ENCODE assay signal across 16 cellular contexts in the genomic region with DNA sequence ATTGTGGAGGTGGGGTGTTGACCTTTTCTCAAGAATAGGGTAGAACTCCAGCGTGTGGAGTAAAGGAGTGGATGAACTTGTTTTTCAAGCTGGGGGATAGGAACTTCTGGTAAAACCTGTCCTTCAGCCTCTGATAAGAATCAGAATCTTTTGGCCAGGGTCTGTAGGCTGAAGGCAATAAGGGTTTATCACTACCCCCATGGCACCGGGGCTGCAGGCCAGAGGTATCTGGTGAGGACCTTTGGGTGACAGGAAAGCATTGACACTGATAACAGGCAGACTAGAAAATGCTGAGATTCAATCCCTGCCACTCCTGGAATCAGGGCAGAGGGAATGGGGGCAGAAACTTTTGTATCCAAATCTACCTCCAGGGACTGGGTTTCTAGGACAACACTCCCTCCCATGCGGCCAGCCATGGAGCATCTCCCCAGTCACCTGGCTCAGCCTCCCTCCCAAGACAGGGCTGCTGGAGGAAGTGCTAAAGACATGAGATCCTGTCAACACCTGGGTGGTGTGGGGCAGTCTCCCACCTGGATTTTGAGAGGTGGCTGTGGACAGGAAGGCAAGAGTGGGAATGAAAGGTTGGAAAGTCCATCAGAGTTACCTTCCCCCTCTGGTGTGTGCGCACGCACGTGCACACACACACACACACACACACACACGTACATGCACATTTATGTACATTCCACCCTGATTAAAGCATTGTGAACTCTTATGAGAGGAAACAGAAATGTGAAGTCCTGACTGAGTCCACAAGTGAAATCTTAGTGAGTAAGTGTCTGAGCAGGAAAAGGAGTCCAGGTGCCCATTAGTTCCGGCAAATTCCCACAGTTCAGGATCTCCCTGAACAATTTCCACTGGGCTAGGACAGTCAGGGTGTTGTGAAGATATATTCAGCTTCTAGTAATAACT. TPM values are rescaled to one million over a fixed set of nuclear protein-coding genes. Genes with fewer than 3 reads are reported as not detected.
A peak's percentile ranks its signal among the peaks of the same experiment; 100 is the strongest.
DNase-seq lines count a peak whose midpoint lies in the region; ATAC-seq and TF ChIP-seq lines count a peak whose summit lies in the region.
"Had no signal": no experiment of that assay in that cellular context is flagged by ENCODE, and none has a peak within 500 bp of the region (broad histone marks: within the 10 kb centered on the region; RNA-seq: fewer than 3 reads in every experiment).

No MANE protein-coding gene starts in this region.

- no peak for TF ChIP-seq CTCF in GM23338 (conservative IDR thresholded peaks at IDR 0.05; ENCODE audit: low read depth in 2 of 2)
- no peak for TF ChIP-seq CTCF in PC-3 (conservative IDR thresholded peaks at IDR 0.05; ENCODE audit: low read depth, low read length)
- TF ChIP-seq CTCF in progenitor cell of endocrine pancreas (IDR thresholded peaks at IDR 0.05; ENCODE audit: unreplicated experiment), result no peak
- TF ChIP-seq CTCF in nephron progenitor cell (IDR thresholded peaks at IDR 0.05), result no peak

- POLR2A ChIA-PET in PC-3 (lab: Charles Lee; ENCODE audit: unreplicated experiment), result interaction anchor here (0.6 kb wide), 1 partner anchor 42 kb away, joined by 5 read pairs; no protein-coding TSS in a partner anchor

- H3K27ac ChIP-seq in GM23338 (ENCODE audit: low read depth) (no peak overlapping the region), PC-3 (ENCODE audit: low read length) (peak overlapping the region; percentile 28)

- H3K27me3 ChIP-seq in GM23338 (ENCODE audit: insufficient read depth), result no peaks in the 10 kb centered on the region
- no peaks in the 10 kb centered on the region for H3K27me3 ChIP-seq in PC-3 (ENCODE audit: low read length)

- H3K4me3 Mint-ChIP-seq in GM23338 (no peak overlapping the region), progenitor cell of endocrine pancreas (ENCODE audit: low read depth) (no peak overlapping the region), nephron progenitor cell (no peak overlapping the region)
- H3K4me3 Mint-ChIP-seq: activated CD4-positive, alpha-beta memory T cell treated with anti-CD3 and anti-CD28 coated beads for 36 hours; activated T-cell treated with anti-CD3 and anti-CD28 coated beads, Interleukin-2, amount 50 U/mL, for 72 hours; central memory CD8-positive, alpha-beta T cell; naive thymus-derived CD8-positive, alpha-beta T cell; stimulated activated naive CD8-positive, alpha-beta T cell treated with anti-CD3 and anti-CD28 coated beads, Interleukin-15, amount 100 ng/mL, for 72 hours had no signal

- H3K4me1 Mint-ChIP-seq in GM23338 (peaks cover 8% of the 10 kb centered on the region), progenitor cell of endocrine pancreas (ENCODE audit: low read depth) (peaks cover 15% of the 10 kb centered on the region), nephron progenitor cell (peaks cover 18% of the 10 kb centered on the region)
- H3K4me1 Mint-ChIP-seq: central memory CD8-positive, alpha-beta T cell; naive thymus-derived CD8-positive, alpha-beta T cell; stimulated activated naive CD8-positive, alpha-beta T cell treated with anti-CD3 and anti-CD28 coated beads, Interleukin-15, amount 100 ng/mL, for 72 hours had no signal

- H3K9ac ChIP-seq in PC-3 (ENCODE audit: low read length), result no peak overlapping the region

- H2AFZ ChIP-seq in GM23338 (peak overlapping the region; percentile 56; the same call in 1 of the 2 replicates), PC-3 (ENCODE audit: low read length) (no peak overlapping the region)

- no peaks in the 10 kb centered on the region for H3K36me3 ChIP-seq in GM23338 (ENCODE audit: insufficient read depth)
- H3K36me3 ChIP-seq in PC-3 (ENCODE audit: low read depth, low read length), result no peaks in the 10 kb centered on the region

- H3K27ac Mint-ChIP-seq in GM23338 (no peak overlapping the region), progenitor cell of endocrine pancreas (peak overlapping the region; percentile 75), nephron progenitor cell (no peak overlapping the region)
- H3K27ac Mint-ChIP-seq: activated CD4-positive, alpha-beta memory T cell treated with anti-CD3 and anti-CD28 coated beads for 36 hours; activated T-cell treated with anti-CD3 and anti-CD28 coated beads, Interleukin-2, amount 50 U/mL, for 72 hours had no signal

- H3K36me3 Mint-ChIP-seq in GM23338 (ENCODE audit: low read depth) (no peaks in the 10 kb centered on the region), progenitor cell of endocrine pancreas (ENCODE audit: insufficient read depth) (no peaks in the 10 kb centered on the region), nephron progenitor cell (ENCODE audit: low read depth) (no peaks in the 10 kb centered on the region)
- H3K36me3 Mint-ChIP-seq: activated CD4-positive, alpha-beta memory T cell treated with anti-CD3 and anti-CD28 coated beads for 36 hours; naive thymus-derived CD8-positive, alpha-beta T cell had no signal

- H3K79me2 ChIP-seq in GM23338 (replicated peaks; ENCODE audit: insufficient read depth) (no peaks in the 10 kb centered on the region), PC-3 (ENCODE audit: low read length) (no peaks in the 10 kb centered on the region)

- H3K4me2 ChIP-seq in GM23338 (no peak overlapping the region), PC-3 (ENCODE audit: low read length) (peak overlapping the region; percentile 67)

- CTCF ChIA-PET in PC-3 (lab: Charles Lee), result no interaction called here

- H3K9me2 ChIP-seq in GM23338 (ENCODE audit: insufficient read depth) (no peaks in the 10 kb centered on the region), PC-3 (replicated peaks; ENCODE audit: low read length) (no peaks in the 10 kb centered on the region)

- no TSS peak for BruUV-seq in PC-3 (replicated peaks; lab: Mats Ljungman, UMichigan)

- intact Hi-C loops in PC-3 (cut with micrococcal nuclease), result no loop called here

- H3K4me3 ChIP-seq in GM23338 (no peak overlapping the region), PC-3 (ENCODE audit: low read length) (peak overlapping the region; percentile 15; the same call in 1 of the 2 replicates)
- H3K4me3 ChIP-seq: lung had no signal

- no peaks in the 10 kb centered on the region for H4K20me1 ChIP-seq in GM23338 (replicated peaks; ENCODE audit: insufficient read depth)
- no peaks in the 10 kb centered on the region for H4K20me1 ChIP-seq in PC-3 (ENCODE audit: low read length)

- no peaks in the 10 kb centered on the region for H3K4me1 ChIP-seq in GM23338 (ENCODE audit: insufficient read depth)
- H3K4me1 ChIP-seq in PC-3 (ENCODE audit: insufficient read depth, low read length), result peaks cover 35% of the 10 kb centered on the region

- H3K27me3 Mint-ChIP-seq in GM23338 (ENCODE audit: insufficient read depth, low read depth, poor library complexity) (peaks cover 2% of the 10 kb centered on the region), progenitor cell of endocrine pancreas (peaks cover 4% of the 10 kb centered on the region), nephron progenitor cell (ENCODE audit: low read depth, poor library complexity) (peaks cover 16% of the 10 kb centered on the region)

- H3K9me3 Mint-ChIP-seq in GM23338 (no peaks in the 10 kb centered on the region), progenitor cell of endocrine pancreas (ENCODE audit: low read depth) (no peaks in the 10 kb centered on the region), nephron progenitor cell (peaks cover 4% of the 10 kb centered on the region)
- H3K9me3 Mint-ChIP-seq: activated CD4-positive, alpha-beta memory T cell treated with anti-CD3 and anti-CD28 coated beads for 36 hours; activated T-cell treated with anti-CD3 and anti-CD28 coated beads, Interleukin-2, amount 50 U/mL, for 72 hours; central memory CD8-positive, alpha-beta T cell; naive thymus-derived CD8-positive, alpha-beta T cell; stimulated activated naive CD8-positive, alpha-beta T cell treated with anti-CD3 and anti-CD28 coated beads, Interleukin-15, amount 100 ng/mL, for 72 hours had no signal

- H3F3A ChIP-seq in GM23338 (replicated peaks; ENCODE audit: low read depth), result no peaks in the 10 kb centered on the region
- H3F3A ChIP-seq in PC-3 (ENCODE audit: low read length, unreplicated experiment), result no peaks in the 10 kb centered on the region

- DNase-seq in GM23338 (ENCODE audit: low spot score) (no peak), PC-3 (peak; percentile 83), progenitor cell of endocrine pancreas (ENCODE audit: low spot score, unreplicated experiment) (no peak), SKM-1 treated with dmso at 0.1 percent for 144 hours (lab: John Stamatoyannopoulos, UW; ENCODE audit: unreplicated experiment) (no peak), nephron progenitor cell (no peak)
- DNase-seq: activated CD4-positive, alpha-beta memory T cell treated with anti-CD3 and anti-CD28 coated beads for 36 hours; activated T-cell treated with anti-CD3 and anti-CD28 coated beads, Interleukin-2, amount 50 U/mL, for 72 hours; foreskin melanocyte; naive thymus-derived CD8-positive, alpha-beta T cell; NCI-H187 treated with DMSO at 0.1 percent for 48 hours; stimulated activated CD4-positive, alpha-beta T cell treated with anti-CD3 and anti-CD28 coated beads, Interleukin-15, amount 100 ng/mL, for 24 hours; stimulated activated naive CD8-positive, alpha-beta T cell treated with anti-CD3 and anti-CD28 coated beads, Interleukin-15, amount 100 ng/mL, for 72 hours had no signal

- no peaks in the 10 kb centered on the region for H3K9me3 ChIP-seq in PC-3 (ENCODE audit: low read length)

- ATAC-seq in GM23338, result no peak; the same call in 1 of the 3 replicates
- ATAC-seq in PC-3, result peak; percentile 34
- peak; percentile 44 for ATAC-seq in esophagus mucosa
- no peak for ATAC-seq in HG02938 (IDR thresholded peaks at IDR 0.05; ENCODE audit: unreplicated experiment)
- ATAC-seq: activated T-cell treated with anti-CD3 and anti-CD28 coated beads, Interleukin-2, amount 50 U/mL, for 72 hours; naive thymus-derived CD8-positive, alpha-beta T cell; stimulated activated naive CD8-positive, alpha-beta T cell treated with anti-CD3 and anti-CD28 coated beads, Interleukin-15, amount 100 ng/mL, for 72 hours had no signal

TF ChIP-seq in GM23338, 12 proteins besides CTCF, POLR2A, EP300 and RAD21 (continues in another document):
- TF ChIP-seq CREB1 (CRISPR knock-in tag; IDR thresholded peaks at IDR 0.05; ENCODE audit: low read depth) (no peak), EZH2phosphoT487 (IDR thresholded peaks at IDR 0.05; ENCODE audit: unreplicated experiment) (no peak), ZNF331 (CRISPR knock-in tag; IDR thresholded peaks at IDR 0.05; ENCODE audit: low read depth) (no peak), EZH2 (IDR thresholded peaks at IDR 0.05; ENCODE audit: low read depth, unreplicated experiment) (no peak), POLR2AphosphoS5 (IDR thresholded peaks at IDR 0.05; ENCODE audit: low read depth) (no peak), JUNB (IDR thresholded peaks at IDR 0.05; ENCODE audit: unreplicated experiment) (no peak), NANOG (IDR thresholded peaks at IDR 0.05; ENCODE audit: borderline replicate concordance) (no peak), ZNF114 (CRISPR knock-in tag; IDR thresholded peaks at IDR 0.05) (no peak)

RNA-seq across cellular contexts. Expression of gene MARCHF10, which starts 53.1 kb away (rescaled TPM):
- total RNA-seq in GM23338 (2014; rRNA removed; shearing (Covaris generic)), result not detected in 2 replicates
- 0.50 and 0.59 TPM in 2 replicates for polyA plus RNA-seq in GM23338 (2016; fragmentation: Nextera tagmentation; extraction: Ambion mirVana)
- total RNA-seq in PC-3 (2014; rRNA removed) (not detected in 2 replicates), esophagus mucosa (not detected), progenitor cell of endocrine pancreas (not detected in 2 replicates)
- total RNA-seq: activated CD4-positive, alpha-beta memory T cell treated with anti-CD3 and anti-CD28 coated beads for 36 hours; activated T-cell treated with anti-CD3 and anti-CD28 coated beads, Interleukin-2, amount 50 U/mL, for 72 hours had no signal

Comparison
In these comparisons a context has a peak if more than half of its experiments do, and no peak if none do; other contexts are left out.
1. ATAC-seq: peak in PC-3 (single experiment) and esophagus mucosa (single experiment); none in GM23338 (single experiment) and HG02938 (single experiment).